2 cellular contexts compared by ENCODE assay signal in the genomic region with DNA sequence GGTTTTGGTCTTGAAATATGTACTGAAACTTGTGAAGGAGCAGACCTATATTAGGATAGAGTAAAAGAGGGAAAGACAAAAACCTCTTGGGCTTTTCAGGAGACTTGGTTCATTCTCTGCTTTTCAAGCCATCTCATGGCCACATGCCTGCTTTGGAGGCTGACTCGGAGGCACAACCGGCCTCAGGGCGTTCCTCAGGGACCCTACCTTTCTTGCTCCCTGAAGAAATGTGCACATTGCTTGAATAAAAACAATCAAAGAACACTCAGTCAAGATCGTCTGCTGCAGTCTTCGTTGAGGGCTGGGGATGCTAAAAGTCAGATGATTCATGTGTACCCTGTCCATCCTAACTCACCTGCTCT.
A peak's percentile ranks its signal among the peaks of the same experiment; 100 is the strongest.
TF ChIP-seq lines count a peak whose summit lies in the region.

No MANE protein-coding gene starts in this region.

TF ChIP-seq in HepG2, 621 proteins besides CTCF, POLR2A, EP300 and RAD21:
- TF ChIP-seq, protein P1, sequence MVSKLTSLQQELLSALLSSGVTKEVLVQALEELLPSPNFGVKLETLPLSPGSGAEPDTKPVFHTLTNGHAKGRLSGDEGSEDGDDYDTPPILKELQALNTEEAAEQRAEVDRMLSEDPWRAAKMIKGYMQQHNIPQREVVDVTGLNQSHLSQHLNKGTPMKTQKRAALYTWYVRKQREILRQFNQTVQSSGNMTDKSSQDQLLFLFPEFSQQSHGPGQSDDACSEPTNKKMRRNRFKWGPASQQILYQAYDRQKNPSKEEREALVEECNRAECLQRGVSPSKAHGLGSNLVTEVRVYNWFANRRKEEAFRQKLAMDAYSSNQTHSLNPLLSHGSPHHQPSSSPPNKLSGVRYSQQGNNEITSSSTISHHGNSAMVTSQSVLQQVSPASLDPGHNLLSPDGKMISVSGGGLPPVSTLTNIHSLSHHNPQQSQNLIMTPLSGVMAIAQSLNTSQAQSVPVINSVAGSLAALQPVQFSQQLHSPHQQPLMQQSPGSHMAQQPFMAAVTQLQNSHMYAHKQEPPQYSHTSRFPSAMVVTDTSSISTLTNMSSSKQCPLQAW (CRISPR knock-in tag; IDR thresholded peaks at IDR 0.05): 0 out of 2 replicates have a peak, but pooled peaks have one; percentile 12
- TF ChIP-seq TBX2 (CRISPR knock-in tag; IDR thresholded peaks at IDR 0.05; ENCODE audit: borderline replicate concordance) (0 out of 2 replicates have a peak, but pooled peaks have one; percentile 6), PAX8 (CRISPR knock-in tag; IDR thresholded peaks at IDR 0.05; ENCODE audit: borderline replicate concordance) (no peak), ZNF7 (CRISPR knock-in tag; IDR thresholded peaks at IDR 0.05) (no peak), NPAS2 (CRISPR knock-in tag; IDR thresholded peaks at IDR 0.05; ENCODE audit: borderline replicate concordance) (no peak)
- TF ChIP-seq, protein P2, sequence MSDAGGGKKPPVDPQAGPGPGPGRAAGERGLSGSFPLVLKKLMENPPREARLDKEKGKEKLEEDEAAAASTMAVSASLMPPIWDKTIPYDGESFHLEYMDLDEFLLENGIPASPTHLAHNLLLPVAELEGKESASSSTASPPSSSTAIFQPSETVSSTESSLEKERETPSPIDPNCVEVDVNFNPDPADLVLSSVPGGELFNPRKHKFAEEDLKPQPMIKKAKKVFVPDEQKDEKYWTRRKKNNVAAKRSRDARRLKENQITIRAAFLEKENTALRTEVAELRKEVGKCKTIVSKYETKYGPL (CRISPR knock-in tag; IDR thresholded peaks at IDR 0.05): no peak
- TF ChIP-seq, protein P3, sequence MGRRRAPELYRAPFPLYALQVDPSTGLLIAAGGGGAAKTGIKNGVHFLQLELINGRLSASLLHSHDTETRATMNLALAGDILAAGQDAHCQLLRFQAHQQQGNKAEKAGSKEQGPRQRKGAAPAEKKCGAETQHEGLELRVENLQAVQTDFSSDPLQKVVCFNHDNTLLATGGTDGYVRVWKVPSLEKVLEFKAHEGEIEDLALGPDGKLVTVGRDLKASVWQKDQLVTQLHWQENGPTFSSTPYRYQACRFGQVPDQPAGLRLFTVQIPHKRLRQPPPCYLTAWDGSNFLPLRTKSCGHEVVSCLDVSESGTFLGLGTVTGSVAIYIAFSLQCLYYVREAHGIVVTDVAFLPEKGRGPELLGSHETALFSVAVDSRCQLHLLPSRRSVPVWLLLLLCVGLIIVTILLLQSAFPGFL (CRISPR knock-in tag; IDR thresholded peaks at IDR 0.05): no peak
- TF ChIP-seq, protein P4, sequence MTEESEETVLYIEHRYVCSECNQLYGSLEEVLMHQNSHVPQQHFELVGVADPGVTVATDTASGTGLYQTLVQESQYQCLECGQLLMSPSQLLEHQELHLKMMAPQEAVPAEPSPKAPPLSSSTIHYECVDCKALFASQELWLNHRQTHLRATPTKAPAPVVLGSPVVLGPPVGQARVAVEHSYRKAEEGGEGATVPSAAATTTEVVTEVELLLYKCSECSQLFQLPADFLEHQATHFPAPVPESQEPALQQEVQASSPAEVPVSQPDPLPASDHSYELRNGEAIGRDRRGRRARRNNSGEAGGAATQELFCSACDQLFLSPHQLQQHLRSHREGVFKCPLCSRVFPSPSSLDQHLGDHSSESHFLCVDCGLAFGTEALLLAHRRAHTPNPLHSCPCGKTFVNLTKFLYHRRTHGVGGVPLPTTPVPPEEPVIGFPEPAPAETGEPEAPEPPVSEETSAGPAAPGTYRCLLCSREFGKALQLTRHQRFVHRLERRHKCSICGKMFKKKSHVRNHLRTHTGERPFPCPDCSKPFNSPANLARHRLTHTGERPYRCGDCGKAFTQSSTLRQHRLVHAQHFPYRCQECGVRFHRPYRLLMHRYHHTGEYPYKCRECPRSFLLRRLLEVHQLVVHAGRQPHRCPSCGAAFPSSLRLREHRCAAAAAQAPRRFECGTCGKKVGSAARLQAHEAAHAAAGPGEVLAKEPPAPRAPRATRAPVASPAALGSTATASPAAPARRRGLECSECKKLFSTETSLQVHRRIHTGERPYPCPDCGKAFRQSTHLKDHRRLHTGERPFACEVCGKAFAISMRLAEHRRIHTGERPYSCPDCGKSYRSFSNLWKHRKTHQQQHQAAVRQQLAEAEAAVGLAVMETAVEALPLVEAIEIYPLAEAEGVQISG (CRISPR knock-in tag; IDR thresholded peaks at IDR 0.05): no peak

TF ChIP-seq in GM12878, 131 proteins besides CTCF, POLR2A, EP300 and RAD21:
- TF ChIP-seq EGR1 (IDR thresholded peaks at IDR 0.05; ENCODE audit: borderline replicate concordance in 1 of 2, low read depth in 2 of 2, low read length in 2 of 2): no peak
- no peak for TF ChIP-seq BCL11A (IDR thresholded peaks at IDR 0.05; ENCODE audit: low read depth, low read length)
- no peak for TF ChIP-seq JUNB (IDR thresholded peaks at IDR 0.05)
- no peak for TF ChIP-seq SIN3A (IDR thresholded peaks at IDR 0.05; ENCODE audit: low read depth, low read length)
TF ChIP-seq in GM12878: peak in this region for 0.
